ENCODE assay signal across 8 cellular contexts in the genomic region with DNA sequence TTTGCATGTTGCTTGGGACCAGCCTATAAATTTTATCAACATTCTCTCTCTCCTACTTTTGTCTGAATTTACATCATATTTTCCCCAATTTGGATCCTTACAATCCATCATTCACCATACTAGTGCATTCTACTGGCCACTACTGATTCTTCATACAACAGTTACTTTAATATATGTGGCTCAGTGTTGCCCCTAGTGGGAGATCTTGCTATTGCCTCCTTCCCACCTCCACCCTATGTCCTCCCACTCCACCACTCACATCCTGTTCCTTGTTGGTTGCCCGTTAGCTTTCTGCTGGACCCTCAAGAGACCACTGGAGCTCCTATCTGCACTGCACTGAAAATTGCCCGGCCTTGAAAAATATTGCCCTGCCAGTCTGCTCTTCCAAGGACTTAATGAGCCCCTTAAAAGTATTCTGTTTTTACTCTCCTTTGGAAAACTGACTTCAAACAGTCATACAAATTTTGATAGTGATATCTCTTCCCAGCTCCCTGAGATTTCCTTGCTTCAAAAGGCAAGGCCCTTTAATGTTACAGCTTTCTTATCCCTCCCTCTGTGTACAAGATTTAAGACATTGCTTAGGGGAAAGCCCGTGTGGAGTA.
DNase-seq lines count a peak whose midpoint lies in the region; ATAC-seq, FAIRE-seq and TF ChIP-seq lines count a peak whose summit lies in the region.

No MANE protein-coding gene starts in this region.

- H3K4me1 ChIP-seq in left ventricle myocardium inferior, result no peaks in the 10 kb centered on the region
- H3K4me1 ChIP-seq in MM.1S (ENCODE audit: low read length), result no peaks in the 10 kb centered on the region
- H3K4me1 ChIP-seq in K562 (replicated peaks in 1 of 2; ENCODE audit: control insufficient read depth in 2 of 2, insufficient read depth in 2 of 2, low read length in 2 of 2), result no peaks in the 10 kb centered on the region

- H3K9me1 ChIP-seq in K562 (ENCODE audit: control insufficient read depth, insufficient read depth, low read length), result no peaks in the 10 kb centered on the region

- TF ChIP-seq POLR2A in K562 (conservative IDR thresholded peaks at IDR 0.05), result no peak

- H3F3A ChIP-seq in MM.1S (ENCODE audit: insufficient read depth, low read length), result no peaks in the 10 kb centered on the region

- H3K9me3 ChIP-seq in left ventricle myocardium inferior (replicated peaks) (no peaks in the 10 kb centered on the region), MM.1S (replicated peaks; ENCODE audit: insufficient read depth, low read length) (no peaks in the 10 kb centered on the region), K562 (replicated peaks; ENCODE audit: control insufficient read depth, insufficient read depth, low read depth, low read length) (no peaks in the 10 kb centered on the region; the same call in 1 of the 2 replicates)

- peak; percentile 44 for TF ChIP-seq CTCF in left ventricle myocardium inferior (IDR thresholded peaks at IDR 0.05; ENCODE audit: borderline replicate concordance)
- TF ChIP-seq CTCF in MM.1S (IDR thresholded peaks at IDR 0.05; ENCODE audit: low read length), result peak; percentile 83
- TF ChIP-seq CTCF in K562 (IDR thresholded peaks at IDR 0.05 in 2 of 3, conservative IDR thresholded peaks at IDR 0.05 in 1 of 3; ENCODE audit: insufficient read depth in 2 of 3, low read depth in 1 of 3, low read length in 3 of 3), result peak; percentile 39 to 70 (median 50); a peak in 5 of 6 replicates

- ATAC-seq in HG02571 (IDR thresholded peaks at IDR 0.05; ENCODE audit: unreplicated experiment) (peak; percentile 99), K562 (peak; percentile 86)

- H3K9me2 ChIP-seq in MM.1S (replicated peaks; ENCODE audit: insufficient read depth, low read length), result no peaks in the 10 kb centered on the region

- CTCF ChIA-PET in K562 (lab: Yijun Ruan, JAX; ENCODE audit: low intra/inter-chr PET ratio), result no interaction called here

- no peak overlapping the region for H3K4me3 Mint-ChIP-seq in activated T-cell treated with anti-CD3 and anti-CD28 coated beads, Interleukin-2, amount 50 U/mL, for 24 hours

- BruUV-seq in K562 (replicated peaks; lab: Mats Ljungman, UMichigan), result no TSS peak

- H4K20me1 ChIP-seq in MM.1S (ENCODE audit: insufficient read depth, low read length) (no peaks in the 10 kb centered on the region), K562 (replicated peaks; ENCODE audit: control insufficient read depth, insufficient read depth, low read length) (no peaks in the 10 kb centered on the region)

- H2AFZ ChIP-seq in MM.1S (ENCODE audit: low read length) (no peak overlapping the region), K562 (ENCODE audit: low read depth, low read length) (no peak overlapping the region)

- H3K27me3 ChIP-seq in left ventricle myocardium inferior (ENCODE audit: low read depth) (no peaks in the 10 kb centered on the region), MM.1S (replicated peaks; ENCODE audit: insufficient read depth, low read length) (no peaks in the 10 kb centered on the region), K562 (ENCODE audit: control insufficient read depth in 2 of 2, insufficient read depth in 2 of 2, low read length in 2 of 2) (no peaks in the 10 kb centered on the region)

- in situ Hi-C loops in K562 (cut with MboI), result no loop called here

- H3K36me3 Mint-ChIP-seq in activated T-cell treated with anti-CD3 and anti-CD28 coated beads, Interleukin-2, amount 50 U/mL, for 24 hours (ENCODE audit: low read depth), result no peaks in the 10 kb centered on the region

- TF ChIP-seq RAD21 in K562 (CRISPR knock-in tag; conservative IDR thresholded peaks at IDR 0.05 in 1 of 2, IDR thresholded peaks at IDR 0.05 in 1 of 2), result peak; percentile 68 to 81

- no peaks in the 10 kb centered on the region for H3K4me1 Mint-ChIP-seq in activated T-cell treated with anti-CD3 and anti-CD28 coated beads, Interleukin-2, amount 50 U/mL, for 24 hours (ENCODE audit: low read depth)

- H3K9me3 Mint-ChIP-seq in activated T-cell treated with anti-CD3 and anti-CD28 coated beads, Interleukin-2, amount 50 U/mL, for 24 hours, result peaks cover 10% of the 10 kb centered on the region

- FAIRE-seq in K562 (lab: Jason Lieb, UNC), result no peak

- POLR2A ChIA-PET in K562 (lab: Yijun Ruan, JAX), result interaction anchor here (0.6 kb wide), 1 partner anchor 41 kb away, joined by 4 read pairs; no protein-coding TSS in a partner anchor

- no peak for TF ChIP-seq EP300 in K562 (IDR thresholded peaks at IDR 0.05; ENCODE audit: low read length)

- intact Hi-C loops in left ventricle myocardium inferior (cut with micrococcal nuclease) (no loop called here), cardiac septum (cut with DNase I) (no loop called here), K562 (cut with micrococcal nuclease) (no loop called here)

- no peak for DNase-seq in left ventricle myocardium inferior
- DNase-seq in cardiac septum (ENCODE audit: low spot score), result no peak
- DNase-seq in MM.1S, result peak; percentile 55
- DNase-seq in K562 (ENCODE audit: extremely low read depth in 1 of 4, low spot score in 3 of 4), result peak; percentile 24 to 64 (median 50)
- DNase-seq in renal cortical epithelial cell (ENCODE audit: low read depth), result peak; percentile 11
- no peak for DNase-seq in NK-92 treated with Interleukin-12 subunit alpha and Interleukin-12 subunit beta, amount 100 ng/mL, for 24 hours (lab: John Stamatoyannopoulos, UW)
- no peak for DNase-seq in activated T-cell treated with anti-CD3 and anti-CD28 coated beads, Interleukin-2, amount 50 U/mL, for 24 hours

- no peak overlapping the region for H3K27ac Mint-ChIP-seq in activated T-cell treated with anti-CD3 and anti-CD28 coated beads, Interleukin-2, amount 50 U/mL, for 24 hours

- WGBS in K562 (ENCODE audit: insufficient coverage, low coverage, missing lambda C conversion rate), result 0% methylated on average over 3 of the region's 3 CpGs

- H3K4me3 ChIP-seq in left ventricle myocardium inferior, result no peak overlapping the region
- H3K4me3 ChIP-seq in MM.1S (ENCODE audit: low read length), result no peak overlapping the region
- no peak overlapping the region for H3K4me3 ChIP-seq in K562

- H3K79me2 ChIP-seq in MM.1S (ENCODE audit: low read length) (no peaks in the 10 kb centered on the region), K562 (ENCODE audit: control insufficient read depth, insufficient read depth, low read length) (no peaks in the 10 kb centered on the region)

- H3K9ac ChIP-seq in MM.1S (ENCODE audit: low read length) (no peak overlapping the region), K562 (ENCODE audit: insufficient read depth in 1 of 2, low read depth in 2 of 2, low read length in 2 of 2) (no peak overlapping the region)

- no peaks in the 10 kb centered on the region for H3K27me3 Mint-ChIP-seq in activated T-cell treated with anti-CD3 and anti-CD28 coated beads, Interleukin-2, amount 50 U/mL, for 24 hours

- H3K27ac ChIP-seq in left ventricle myocardium inferior (replicated peaks) (no peak overlapping the region), MM.1S (ENCODE audit: low read length) (no peak overlapping the region), K562 (ENCODE audit: extremely low read depth, low read depth, low read length) (no peak overlapping the region)

- H3K36me3 ChIP-seq in left ventricle myocardium inferior (no peaks in the 10 kb centered on the region), MM.1S (replicated peaks; ENCODE audit: insufficient read depth, low read length) (no peaks in the 10 kb centered on the region), K562 (ENCODE audit: control insufficient read depth, insufficient read depth, low read length) (no peaks in the 10 kb centered on the region)

- H3K4me2 ChIP-seq in MM.1S (ENCODE audit: low read depth, low read length), result no peak overlapping the region
- no peak overlapping the region for H3K4me2 ChIP-seq in K562 (ENCODE audit: insufficient read depth, low read length)

TF ChIP-seq in K562, 482 proteins besides CTCF, POLR2A, EP300 and RAD21 (continues in another document):
- TF ChIP-seq ESRRA (IDR thresholded peaks at IDR 0.05; ENCODE audit: borderline replicate concordance, low read depth) (no peak), ZNF77 (CRISPR knock-in tag; IDR thresholded peaks at IDR 0.05) (no peak), TAF9B (IDR thresholded peaks at IDR 0.05; ENCODE audit: partially characterized antibody) (no peak), TEAD1 (CRISPR knock-in tag; IDR thresholded peaks at IDR 0.05) (no peak)
- TF ChIP-seq, protein P1, sequence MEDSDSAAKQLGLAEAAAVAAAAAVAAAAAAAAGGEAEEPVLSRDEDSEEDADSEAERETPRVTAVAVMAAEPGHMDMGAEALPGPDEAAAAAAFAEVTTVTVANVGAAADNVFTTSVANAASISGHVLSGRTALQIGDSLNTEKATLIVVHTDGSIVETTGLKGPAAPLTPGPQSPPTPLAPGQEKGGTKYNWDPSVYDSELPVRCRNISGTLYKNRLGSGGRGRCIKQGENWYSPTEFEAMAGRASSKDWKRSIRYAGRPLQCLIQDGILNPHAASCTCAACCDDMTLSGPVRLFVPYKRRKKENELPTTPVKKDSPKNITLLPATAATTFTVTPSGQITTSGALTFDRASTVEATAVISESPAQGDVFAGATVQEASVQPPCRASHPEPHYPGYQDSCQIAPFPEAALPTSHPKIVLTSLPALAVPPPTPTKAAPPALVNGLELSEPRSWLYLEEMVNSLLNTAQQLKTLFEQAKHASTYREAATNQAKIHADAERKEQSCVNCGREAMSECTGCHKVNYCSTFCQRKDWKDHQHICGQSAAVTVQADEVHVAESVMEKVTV (CRISPR knock-in tag; IDR thresholded peaks at IDR 0.05), result peak; percentile 59

Comparison
In these comparisons a context has a peak if more than half of its experiments do, and no peak if none do; other contexts are left out.
1. DNase-seq: peak in MM.1S (single experiment), K562 (4 of 4) and renal cortical epithelial cell (single experiment); none in left ventricle myocardium inferior (single experiment), cardiac septum (single experiment), NK-92 treated with Interleukin-12 subunit alpha and Interleukin-12 subunit beta, amount 100 ng/mL, for 24 hours (single experiment) and activated T-cell treated with anti-CD3 and anti-CD28 coated beads, Interleukin-2, amount 50 U/mL, for 24 hours (single experiment).
2. Peak in every context shown above with its lines, with median percentiles within 50 percentile points of each other: CTCF ChIP-seq.